ENCODE assay signal across 15 cellular contexts in genomic region chr2:6372317-6372903, GRCh38.
DNase-seq lines count a peak whose midpoint lies in the region; ATAC-seq, FAIRE-seq and TF ChIP-seq lines count a peak whose summit lies in the region.
"Had no signal": no experiment of that assay in that cellular context is flagged by ENCODE, and none has a peak within 500 bp of the region (broad histone marks: within the 10 kb centered on the region; RNA-seq: fewer than 3 reads in every experiment).

No MANE protein-coding gene starts in this region.

- H3K9me3 Mint-ChIP-seq in activated CD4-positive, alpha-beta T cell treated with anti-CD3 and anti-CD28 coated beads, Interleukin-2, amount 10 ng/mL, durations not matched to agents 24 days and 14 days, result no peaks in the 10 kb centered on the region

- FAIRE-seq in GM12878 (lab: Jason Lieb, UNC), result peak; percentile 69
- FAIRE-seq in urothelium cell line (lab: Jason Lieb, UNC), result no peak
- FAIRE-seq: A204.1 had no signal

- H3K36me3 Mint-ChIP-seq in activated CD4-positive, alpha-beta T cell treated with anti-CD3 and anti-CD28 coated beads, Interleukin-2, amount 10 ng/mL, durations not matched to agents 24 days and 14 days (ENCODE audit: low read depth), result no peaks in the 10 kb centered on the region

- H2AFZ ChIP-seq in GM12878 (ENCODE audit: control insufficient read depth, low read depth, low read length), result no peak overlapping the region

- H3K4me1 Mint-ChIP-seq in activated CD4-positive, alpha-beta T cell treated with anti-CD3 and anti-CD28 coated beads, Interleukin-2, amount 10 ng/mL, durations not matched to agents 24 days and 14 days, result no peaks in the 10 kb centered on the region

- SMC1A ChIA-PET in GM12878 (lab: Charles Lee; ENCODE audit: uncharacterized antibody, unreplicated experiment), result no interaction called here

- no peak overlapping the region for H3K9ac ChIP-seq in GM12878 (ENCODE audit: control insufficient read depth, insufficient read depth, low read length)

- H3K36me3 ChIP-seq in GM12878 (ENCODE audit: control insufficient read depth in 2 of 2, insufficient read depth in 2 of 2, low read length in 1 of 2), result no peaks in the 10 kb centered on the region
- H3K36me3 ChIP-seq: thyroid gland had no signal

- H3K27ac ChIP-seq in GM12878 (ENCODE audit: control insufficient read depth, insufficient read depth), result no peak overlapping the region
- H3K27ac ChIP-seq: dorsolateral prefrontal cortex, thyroid gland had no signal

- no peak for TF ChIP-seq CTCF in GM12878 (IDR thresholded peaks at IDR 0.05 in 2 of 3, conservative IDR thresholded peaks at IDR 0.05 in 1 of 3; ENCODE audit: control insufficient read depth in 2 of 3, extremely low read depth in 1 of 3, insufficient read depth in 1 of 3, low read depth in 3 of 3, low read length in 3 of 3)

- no TSS peak for BruUV-seq in GM12878 (replicated peaks; lab: Mats Ljungman, UMichigan)

- RAD21 ChIA-PET in GM12878 (lab: Charles Lee; ENCODE audit: unreplicated experiment), result no interaction called here

- CTCF ChIA-PET in GM12878 (lab: Yijun Ruan, JAX), result no interaction called here

- H3K27ac Mint-ChIP-seq in activated CD4-positive, alpha-beta T cell treated with anti-CD3 and anti-CD28 coated beads, Interleukin-2, amount 10 ng/mL, durations not matched to agents 24 days and 14 days, result no peak overlapping the region

- intact Hi-C loops in activated CD4-positive, alpha-beta T cell treated with anti-CD3 and anti-CD28 coated beads, Interleukin-2, amount 10 ng/mL, durations not matched to agents 24 days and 14 days (cut with micrococcal nuclease), result no loop called here
- intact Hi-C loops in GM12878 (cut with micrococcal nuclease; ENCODE audit: unreplicated experiment), result no loop called here

- H3K27me3 ChIP-seq in GM12878 (replicated peaks in 1 of 2; ENCODE audit: control insufficient read depth in 2 of 2, insufficient read depth in 2 of 2, low read length in 1 of 2), result no peaks in the 10 kb centered on the region
- H3K27me3 ChIP-seq: thyroid gland had no signal

- TF ChIP-seq EP300 in GM12878 (IDR thresholded peaks at IDR 0.05; ENCODE audit: borderline replicate concordance in 1 of 2, control insufficient read depth in 1 of 2, low read depth in 2 of 2, low read length in 2 of 2), result no peak

- no peaks in the 10 kb centered on the region for H3K27me3 Mint-ChIP-seq in activated CD4-positive, alpha-beta T cell treated with anti-CD3 and anti-CD28 coated beads, Interleukin-2, amount 10 ng/mL, durations not matched to agents 24 days and 14 days

- no peaks in the 10 kb centered on the region for H4K20me1 ChIP-seq in GM12878 (ENCODE audit: control insufficient read depth, insufficient read depth)

- no peak for ATAC-seq in GM12878
- no peak for ATAC-seq in HG03108 (IDR thresholded peaks at IDR 0.05; ENCODE audit: unreplicated experiment)
- ATAC-seq in GM18511 (IDR thresholded peaks at IDR 0.05; ENCODE audit: unreplicated experiment), result no peak
- ATAC-seq: activated CD4-positive, CD25-positive, alpha-beta regulatory T cell treated with anti-CD3 and anti-CD28 coated beads, Interleukin-2, amount 50 U/mL, for 24 hours had no signal

- H3K4me3 ChIP-seq in GM12878, result no peak overlapping the region
- H3K4me3 ChIP-seq: dorsolateral prefrontal cortex, thyroid gland had no signal

- no peak for TF ChIP-seq RAD21 in GM12878 (IDR thresholded peaks at IDR 0.05; ENCODE audit: insufficient read depth, low read depth, low read length)

- no peak overlapping the region for H3K4me3 Mint-ChIP-seq in activated CD4-positive, alpha-beta T cell treated with anti-CD3 and anti-CD28 coated beads, Interleukin-2, amount 10 ng/mL, durations not matched to agents 24 days and 14 days
- H3K4me3 Mint-ChIP-seq: neural crest cell had no signal

- H3K4me1 ChIP-seq in GM12878 (ENCODE audit: control insufficient read depth, insufficient read depth, low read length), result no peaks in the 10 kb centered on the region
- H3K4me1 ChIP-seq: thyroid gland had no signal

- POLR2A ChIA-PET in GM12878 (lab: Charles Lee), result no interaction called here

- no peaks in the 10 kb centered on the region for H3K9me3 ChIP-seq in GM12878 (replicated peaks; ENCODE audit: control insufficient read depth, insufficient read depth, low read length)
- H3K9me3 ChIP-seq: thyroid gland had no signal

- no peak for TF ChIP-seq POLR2A in GM12878 (IDR thresholded peaks at IDR 0.05; ENCODE audit: low read depth, low read length)

- no peaks in the 10 kb centered on the region for H3K79me2 ChIP-seq in GM12878 (ENCODE audit: control insufficient read depth, insufficient read depth, low read length)

- DNase-seq in activated CD4-positive, alpha-beta T cell treated with anti-CD3 and anti-CD28 coated beads, Interleukin-2, amount 10 ng/mL, durations not matched to agents 24 days and 14 days, result peak; percentile 30
- DNase-seq in activated CD4-positive, alpha-beta T cell treated with anti-CD3 and anti-CD28 coated beads for 4 hours, result no peak
- DNase-seq in GM12878 (ENCODE audit: low read depth, low spot score) (no peak), islet precursor cell (peak; percentile 93), urothelium cell line (ENCODE audit: low spot score) (peak; percentile 50), mucosa of gallbladder (ENCODE audit: low spot score) (no peak)
- DNase-seq: dorsolateral prefrontal cortex; Kasumi-1; stimulated activated CD4-positive, alpha-beta T cell treated with anti-CD3 and anti-CD28 coated beads, Interleukin-15, amount 100 ng/mL, for 24 hours; thyroid gland had no signal

- in situ Hi-C loops in GM12878 (cut with MboI), result no loop called here

- WGBS in GM12878 (ENCODE audit: insufficient coverage, insufficient replicate concordance, low lambda C conversion rate, missing lambda C conversion rate), result 5% methylated on average over 3 of the region's 3 CpGs

- no peak overlapping the region for H3K4me2 ChIP-seq in GM12878 (ENCODE audit: control insufficient read depth, insufficient read depth)

TF ChIP-seq in GM12878, 131 proteins besides CTCF, POLR2A, EP300 and RAD21:
- TF ChIP-seq HDGF (IDR thresholded peaks at IDR 0.05) (no peak), SMAD1 (IDR thresholded peaks at IDR 0.05; ENCODE audit: low read depth, partially characterized antibody) (no peak), ZBTB4 (CRISPR knock-in tag; IDR thresholded peaks at IDR 0.05) (no peak), POLR2AphosphoS5 (IDR thresholded peaks at IDR 0.05; ENCODE audit: low read length) (no peak), BHLHE40 (IDR thresholded peaks at IDR 0.05; ENCODE audit: borderline replicate concordance in 1 of 2, low read depth in 2 of 2, low read length in 1 of 2) (no peak)
TF ChIP-seq in GM12878: peak in this region for 0.

Comparison
In these comparisons a context has a peak if more than half of its experiments do, and no peak if none do; other contexts are left out.
1. DNase-seq: peak in activated CD4-positive, alpha-beta T cell treated with anti-CD3 and anti-CD28 coated beads, Interleukin-2, amount 10 ng/mL, durations not matched to agents 24 days and 14 days (single experiment), islet precursor cell (single experiment) and urothelium cell line (single experiment); none in activated CD4-positive, alpha-beta T cell treated with anti-CD3 and anti-CD28 coated beads for 4 hours (0 of 2), GM12878 (single experiment) and mucosa of gallbladder (single experiment).